10 cellular contexts compared by ENCODE assay signal in genomic region chr3:32334675-32335074, GRCh38. TPM values are rescaled to one million over a fixed set of nuclear protein-coding genes. Genes with fewer than 3 reads are reported as not detected.
DNase-seq lines count a peak whose midpoint lies in the region; ATAC-seq, FAIRE-seq and TF ChIP-seq lines count a peak whose summit lies in the region.
"Had no signal": no experiment of that assay in that cellular context is flagged by ENCODE, and none has a peak within 500 bp of the region (broad histone marks: within the 10 kb centered on the region; RNA-seq: fewer than 3 reads in every experiment).

No MANE protein-coding gene starts in this region.

- H3K79me1 ChIP-seq in IMR-90 (ENCODE audit: low read depth in 1 of 2, low read length in 2 of 2) (no peaks in the 10 kb centered on the region), H1 (ENCODE audit: low read depth, low read length) (no peaks in the 10 kb centered on the region; the same call in 1 of the 2 replicates)

- no peaks in the 10 kb centered on the region for H3K9me3 ChIP-seq in IMR-90 (ENCODE audit: control insufficient read depth, insufficient read depth, low read length)
- H3K9me3 ChIP-seq in H1 (ENCODE audit: insufficient read depth in 2 of 2, low read depth in 1 of 2, low read length in 1 of 2) = no peaks in the 10 kb centered on the region
- H3K9me3 ChIP-seq in psoas muscle = no peaks in the 10 kb centered on the region
- H3K9me3 ChIP-seq: thyroid gland had no signal

- H3K36me3 ChIP-seq in IMR-90 (ENCODE audit: control insufficient read depth, insufficient read depth, low read length) (no peaks in the 10 kb centered on the region), H1 (ENCODE audit: control insufficient read depth in 2 of 4, insufficient read depth in 4 of 4, low read length in 3 of 4) (no peaks in the 10 kb centered on the region), psoas muscle (ENCODE audit: insufficient read depth in 1 of 2, low read depth in 1 of 2) (no peaks in the 10 kb centered on the region)
- H3K36me3 ChIP-seq: thyroid gland had no signal

- POLR2A ChIA-PET in IMR-90 (lab: Charles Lee; ENCODE audit: unreplicated experiment) = no interaction called here
- POLR2A ChIA-PET in activated CD4-positive, alpha-beta T cell treated with anti-CD3 and anti-CD28 coated beads for 36 hours (lab: Charles Lee) = interaction anchor here (0.6 kb wide), 1 partner anchor 21 kb away, joined by 3 read pairs; no protein-coding TSS in a partner anchor
- POLR2A ChIA-PET in H1 (lab: Charles Lee; ENCODE audit: partially characterized antibody) = interaction anchor here (0.6 to 0.7 kb wide), 2 partner anchors 140 to 243 kb away, joined by 3 read pairs; no protein-coding TSS in a partner anchor

- dilution Hi-C loops in IMR-90 (cut with HindIII; ENCODE audit: low sequenced_read_pairs, unreplicated experiment) = no loop called here

- TF ChIP-seq CTCF in IMR-90 (conservative IDR thresholded peaks at IDR 0.05; ENCODE audit: low read depth, low read length) = no peak
- TF ChIP-seq CTCF in H1 (IDR thresholded peaks at IDR 0.05; ENCODE audit: control extremely low read depth in 1 of 3, insufficient read depth in 1 of 3, low read depth in 1 of 3, low read length in 3 of 3) = peak; percentile 76 to 78 (median 76)
- no peak for TF ChIP-seq CTCF in psoas muscle (IDR thresholded peaks at IDR 0.05)

- no peak overlapping the region for H3K23ac ChIP-seq in IMR-90 (ENCODE audit: low read depth, low read length)
- no peak overlapping the region for H3K23ac ChIP-seq in H1 (ENCODE audit: insufficient read length)

- no peak for ATAC-seq in IMR-90 (ENCODE audit: low read depth)
- ATAC-seq in activated CD4-positive, alpha-beta T cell treated with anti-CD3 and anti-CD28 coated beads for 36 hours = peak; percentile 91
- no peak for ATAC-seq in HG03280 (IDR thresholded peaks at IDR 0.05; ENCODE audit: unreplicated experiment)
- no peak for ATAC-seq in psoas muscle

- H3K27me3 ChIP-seq in IMR-90 (ENCODE audit: control insufficient read depth, insufficient read depth, low read length) = peaks cover 8% of the 10 kb centered on the region
- H3K27me3 ChIP-seq in H1 (replicated peaks in 1 of 4; ENCODE audit: control insufficient read depth in 3 of 4, extremely low read depth in 1 of 4, insufficient read depth in 3 of 4, low read length in 3 of 4) = no peaks in the 10 kb centered on the region
- no peaks in the 10 kb centered on the region for H3K27me3 ChIP-seq in psoas muscle (ENCODE audit: insufficient read depth in 3 of 3, low read length in 2 of 3)
- H3K27me3 ChIP-seq: thyroid gland had no signal

- no TSS peak for BruUV-seq in IMR-90 (replicated peaks; lab: Mats Ljungman, UMichigan)

- no CpG with 5 or more reads among the region's 4 CpGs for WGBS in IMR-90 (ENCODE audit: extremely low coverage in 2 of 2, insufficient read length in 1 of 2), 2 experiments
- 69% methylated on average over 4 of the region's 4 CpGs; no CpG with 5 or more reads in 1 of the 2 experiments for WGBS in H1 (ENCODE audit: extremely low coverage in 1 of 2, insufficient coverage in 1 of 2, insufficient read length in 1 of 2, insufficient replicate concordance in 2 of 2, low coverage in 1 of 2, low lambda C conversion rate in 2 of 2, missing lambda C conversion rate in 1 of 2), 2 experiments
- WGBS in psoas muscle, 3 donors = 66 to 95% (median 72%) methylated on average over 4 of the region's 4 CpGs

- H3K4me2 ChIP-seq in IMR-90 (ENCODE audit: low read depth, low read length) (no peak overlapping the region), H1 (ENCODE audit: insufficient read depth in 1 of 2, low read depth in 2 of 2, low read length in 2 of 2) (no peak overlapping the region)

- H4K8ac ChIP-seq in IMR-90 (ENCODE audit: low read depth in 2 of 2, low read length in 2 of 2) = no peak overlapping the region
- no peak overlapping the region for H4K8ac ChIP-seq in H1 (ENCODE audit: extremely low read depth, insufficient read depth, low read length)

- no peak for FAIRE-seq in H1 (lab: Jason Lieb, UNC)

- H3K14ac ChIP-seq in IMR-90 (replicated peaks; ENCODE audit: low read depth, low read length) = no peak overlapping the region
- H3K14ac ChIP-seq in H1 (ENCODE audit: insufficient read length) = no peak overlapping the region

- H2BK20ac ChIP-seq in IMR-90 (ENCODE audit: low read depth, low read length) (no peak overlapping the region), H1 (ENCODE audit: low read length) (no peak overlapping the region)

- no peaks in the 10 kb centered on the region for H3K9me3 Mint-ChIP-seq in activated CD4-positive, alpha-beta T cell treated with anti-CD3 and anti-CD28 coated beads for 36 hours (ENCODE audit: low read depth)

- peaks cover 52% of the 10 kb centered on the region for H3K4me1 Mint-ChIP-seq in activated CD4-positive, alpha-beta T cell treated with anti-CD3 and anti-CD28 coated beads for 36 hours

- no peak for TF ChIP-seq POLR2A in IMR-90 (IDR thresholded peaks at IDR 0.05; ENCODE audit: low read depth, low read length)
- no peak for TF ChIP-seq POLR2A in H1 (IDR thresholded peaks at IDR 0.05; ENCODE audit: control extremely low read depth in 1 of 2, low read depth in 2 of 2, low read length in 2 of 2)
- TF ChIP-seq POLR2A in erythroblast (IDR thresholded peaks at IDR 0.05; ENCODE audit: low read length) = no peak

- no peak overlapping the region for H3K9ac ChIP-seq in IMR-90 (ENCODE audit: low read depth, low read length)
- H3K9ac ChIP-seq in H1 (replicated peaks in 1 of 4; ENCODE audit: extremely low read depth in 1 of 4, low read depth in 3 of 4, low read length in 3 of 4) = no peak overlapping the region

- TF ChIP-seq EP300 in H1 (IDR thresholded peaks at IDR 0.05; ENCODE audit: borderline replicate concordance in 1 of 2, low read depth in 2 of 2, low read length in 2 of 2) = no peak

- no peak for DNase-seq in IMR-90
- peak; percentile 80 for DNase-seq in activated CD4-positive, alpha-beta T cell treated with anti-CD3 and anti-CD28 coated beads for 36 hours
- peak in 1 of 2 experiments; percentile 70 for DNase-seq in H1 (ENCODE audit: low read depth in 1 of 2, low spot score in 2 of 2)
- peak; percentile 38 to 52 (median 42) for DNase-seq in stimulated activated CD4-positive, alpha-beta T cell treated with anti-CD3 and anti-CD28 coated beads, TNF-alpha, amount 100 ng/mL, for 1 hour (ENCODE audit: low read depth in 3 of 3, low spot score in 1 of 3)
- no peak for DNase-seq in erythroblast (lab: John Stamatoyannopoulos, UW)
- DNase-seq in globus pallidus (ENCODE audit: low spot score) = no peak
- no peak for DNase-seq in psoas muscle
- DNase-seq: GOT3 had no signal

- H3K4me3 ChIP-seq in IMR-90 (ENCODE audit: insufficient read depth, low read depth, low read length) (no peak overlapping the region), H1 (ENCODE audit: extremely low read depth in 1 of 4, insufficient read depth in 2 of 4, low read depth in 3 of 4, low read length in 4 of 4) (no peak overlapping the region), psoas muscle (no peak overlapping the region)
- H3K4me3 ChIP-seq: thyroid gland had no signal

- H3K79me2 ChIP-seq in H1 (ENCODE audit: control insufficient read depth in 1 of 2, insufficient read depth in 2 of 2, low read length in 2 of 2) = no peaks in the 10 kb centered on the region

- no peak overlapping the region for H2BK120ac ChIP-seq in IMR-90 (ENCODE audit: low read depth, low read length)
- no peak overlapping the region for H2BK120ac ChIP-seq in H1 (replicated peaks; ENCODE audit: low read depth, low read length)

- in situ Hi-C loops in IMR-90 (cut with MboI; ENCODE audit: low sequenced_read_pairs) = no loop called here

- no peaks in the 10 kb centered on the region for H3K27me3 Mint-ChIP-seq in activated CD4-positive, alpha-beta T cell treated with anti-CD3 and anti-CD28 coated beads for 36 hours

- H2AFZ ChIP-seq in IMR-90 (replicated peaks; ENCODE audit: low read length, poor library complexity) (peak overlapping the region; percentile 37), H1 (ENCODE audit: low read length) (no peak overlapping the region)

- H3K9me1 ChIP-seq in IMR-90 (ENCODE audit: insufficient read depth, low read length) = no peaks in the 10 kb centered on the region

- H4K20me1 ChIP-seq in IMR-90 (ENCODE audit: insufficient read depth, low read length) (no peaks in the 10 kb centered on the region), H1 (replicated peaks in 1 of 2; ENCODE audit: control insufficient read depth in 1 of 2, insufficient read depth in 2 of 2, low read length in 2 of 2) (no peaks in the 10 kb centered on the region)

- H3K27ac Mint-ChIP-seq in activated CD4-positive, alpha-beta T cell treated with anti-CD3 and anti-CD28 coated beads for 36 hours = peak overlapping the region; percentile 48

- no peak overlapping the region for H3K4me3 Mint-ChIP-seq in activated CD4-positive, alpha-beta T cell treated with anti-CD3 and anti-CD28 coated beads for 36 hours

- H4K91ac ChIP-seq in IMR-90 (ENCODE audit: insufficient read depth, low read depth, low read length) (no peak overlapping the region), H1 (replicated peaks; ENCODE audit: insufficient read length, low read length) (no peak overlapping the region)

- H2BK15ac ChIP-seq in IMR-90 (ENCODE audit: low read depth, low read length) = no peak overlapping the region
- H2BK15ac ChIP-seq in H1 (ENCODE audit: low read length) = peak overlapping the region; percentile 93; the same call in 1 of the 2 replicates

- H3K4ac ChIP-seq in IMR-90 (ENCODE audit: low read depth, low read length) (no peak overlapping the region), H1 (replicated peaks; ENCODE audit: insufficient read length, low read depth, low read length) (no peak overlapping the region)

- TF ChIP-seq RAD21 in IMR-90 (IDR thresholded peaks at IDR 0.05; ENCODE audit: low read length) (no peak), H1 (IDR thresholded peaks at IDR 0.05 in 1 of 2, conservative IDR thresholded peaks at IDR 0.05 in 1 of 2; ENCODE audit: low read depth in 2 of 2, low read length in 2 of 2) (peak; percentile 69 to 75)

- H3K18ac ChIP-seq in IMR-90 (ENCODE audit: low read depth, low read length) = no peak overlapping the region
- no peak overlapping the region for H3K18ac ChIP-seq in H1 (ENCODE audit: extremely low read depth, low read length)

- H2BK5ac ChIP-seq in IMR-90 (ENCODE audit: low read depth, low read length, poor library complexity, severe bottlenecking) (no peak overlapping the region), H1 (ENCODE audit: low read depth, low read length) (no peak overlapping the region)

- H2AK5ac ChIP-seq in IMR-90 (ENCODE audit: low read depth, low read length) (no peak overlapping the region), H1 (ENCODE audit: low read depth, low read length) (no peak overlapping the region)

- CTCF ChIA-PET in IMR-90 (lab: Yijun Ruan, JAX) = interaction anchor here (0.6 kb wide), 1 partner anchor 12 kb away, joined by 10 read pairs; no protein-coding TSS in a partner anchor
- CTCF ChIA-PET in activated CD4-positive, alpha-beta T cell treated with anti-CD3 and anti-CD28 coated beads for 36 hours (lab: Charles Lee) = interaction anchor here (0.6 to 6.1 kb wide), 20 partner anchors 8 to 472 kb away, joined by 3 to 50 read pairs (median 4); no protein-coding TSS in a partner anchor
- CTCF ChIA-PET in H1 (lab: Charles Lee; ENCODE audit: partially characterized antibody) = interaction anchor here (0.6 to 12.8 kb wide), 26 partner anchors 9 to 307 kb away, joined by 3 to 207 read pairs (median 4); no protein-coding TSS in a partner anchor

- no peak overlapping the region for H2AK9ac ChIP-seq in IMR-90 (replicated peaks; ENCODE audit: low read depth, low read length, poor library complexity)

- no peaks in the 10 kb centered on the region for H3K23me2 ChIP-seq in H1 (ENCODE audit: low read depth, low read length)

- peaks cover 1% of the 10 kb centered on the region for H3K36me3 Mint-ChIP-seq in activated CD4-positive, alpha-beta T cell treated with anti-CD3 and anti-CD28 coated beads for 36 hours (ENCODE audit: low read depth)

- H3K27ac ChIP-seq in IMR-90 (ENCODE audit: insufficient read depth, low read length) = no peak overlapping the region
- no peak overlapping the region for H3K27ac ChIP-seq in H1 (ENCODE audit: low read depth, low read length)
- H3K27ac ChIP-seq in psoas muscle = no peak overlapping the region
- H3K27ac ChIP-seq: thyroid gland had no signal

- no peak overlapping the region for H2BK12ac ChIP-seq in H1 (ENCODE audit: low read depth, low read length)

- no peaks in the 10 kb centered on the region for H3K4me1 ChIP-seq in IMR-90 (ENCODE audit: control insufficient read depth, insufficient read depth, low read length)
- H3K4me1 ChIP-seq in H1 (replicated peaks in 1 of 4; ENCODE audit: control insufficient read depth in 3 of 4, insufficient read depth in 4 of 4, low read length in 3 of 4) = peaks cover 0 to 3% (median 2%) of the 10 kb centered on the region in 4 experiments; a peak in 5 of 7 replicates
- no peaks in the 10 kb centered on the region for H3K4me1 ChIP-seq in psoas muscle
- H3K4me1 ChIP-seq: thyroid gland had no signal

- H4K5ac ChIP-seq in IMR-90 (ENCODE audit: low read depth, low read length) (no peak overlapping the region), H1 (ENCODE audit: insufficient read length, low read depth, low read length) (no peak overlapping the region)

- intact Hi-C loops in IMR-90 (cut with micrococcal nuclease) = no loop called here
- intact Hi-C loops in activated CD4-positive, alpha-beta T cell treated with anti-CD3 and anti-CD28 coated beads for 36 hours (cut with DNase I, micrococcal nuclease) = loop anchor here (1.0 to 10.0 kb wide), 3 partner anchors 38 to 310 kb away; no protein-coding TSS in a partner anchor
- intact Hi-C loops in psoas muscle (cut with DNase I) = no loop called here

- H3K56ac ChIP-seq in IMR-90 (ENCODE audit: extremely low read depth, insufficient read depth, low read length) (no peak overlapping the region), H1 (replicated peaks; ENCODE audit: insufficient read length, low read depth, low read length) (no peak overlapping the region)

RNA-seq across cellular contexts. Expression of gene CMTM7, which starts 57.0 kb away (rescaled TPM):
- total RNA-seq in IMR-90 (2012; rRNA removed) (3.4 and 3.9 TPM in 2 replicates), psoas muscle (10 to 100 TPM in 1 of 4 donors, 1 to 10 TPM in 3; 2.6 to 18.5 (median 6.1) TPM)
- polyA plus RNA-seq in IMR-90 (2012; rRNA removed) (31.4 and 33.7 TPM in 2 replicates), H1 (2011; rRNA removed) (65.8 and 74.0 TPM in 2 replicates), psoas muscle (1 to 10 TPM in 2 of 3 donors, under 1 TPM in 1; 0.65 to 2.6 (median 1.9) TPM)
- 30.2 and 33.4 TPM in 2 replicates for polyA plus RNA-seq in IMR-90 (2012; cell fraction: cytosol; rRNA removed)
- 16.1 and 21.9 TPM in 2 replicates for polyA plus RNA-seq in IMR-90 (2012; cell fraction: nucleus; rRNA removed; ENCODE audit: low replicate concordance)
- total RNA-seq in activated CD4-positive, alpha-beta T cell treated with anti-CD3 and anti-CD28 coated beads for 36 hours = 10 to 100 TPM; 41.1 to 67.0 TPM
- 30.6 and 33.3 TPM in 2 replicates for total RNA-seq in H1 (2021; fragmentation: NEBNext Ultra II Directional; extraction: Animal tissue kit (Norgen Biotek cat#: 25700))
- polyA plus RNA-seq in H1 (2011; cell fraction: cytosol; rRNA removed) = 37.3 TPM
- polyA plus RNA-seq in H1 (2011; cell fraction: nucleus; rRNA removed) = 48.0 TPM
- polyA plus RNA-seq in H1 (2012, experiment 1 of 2) = 30.6 to 37.6 TPM (median 31.3 TPM) in 4 replicates
- 33.4 TPM for polyA plus RNA-seq in H1 (2012, experiment 2 of 2)
- polyA plus RNA-seq in H1 (2013, experiment 1 of 2) = 35.5 TPM
- 39.5 TPM for polyA plus RNA-seq in H1 (2013, experiment 2 of 2)
- polyA minus RNA-seq in H1 (2011; rRNA and poly(A)+ RNA removed) = 20.8 and 24.3 TPM in 2 replicates
- polyA minus RNA-seq in H1 (2011; cell fraction: cytosol; rRNA and poly(A)+ RNA removed) = 16.1 TPM
- 24.2 TPM for polyA minus RNA-seq in H1 (2011; cell fraction: nucleus; rRNA and poly(A)+ RNA removed)

Comparison
In these comparisons a context has a peak if more than half of its experiments do, and no peak if none do; other contexts are left out.
1. DNase-seq: peak in activated CD4-positive, alpha-beta T cell treated with anti-CD3 and anti-CD28 coated beads for 36 hours (single experiment) and stimulated activated CD4-positive, alpha-beta T cell treated with anti-CD3 and anti-CD28 coated beads, TNF-alpha, amount 100 ng/mL, for 1 hour (3 of 3); none in IMR-90 (single experiment), erythroblast (0 of 2), globus pallidus (single experiment) and psoas muscle (0 of 2).
2. CTCF ChIP-seq: peak in H1 (3 of 3); none in IMR-90 (single experiment) and psoas muscle (single experiment).
3. intact Hi-C loops: an anchor here in activated CD4-positive, alpha-beta T cell treated with anti-CD3 and anti-CD28 coated beads for 36 hours (1.0 to 10.0 kb wide); none called in IMR-90 and psoas muscle.